ENCODE assay signal across 23 cellular contexts in genomic region chr14:45947785-45948184, GRCh38.
"Had no signal": no experiment of that assay in that cellular context is flagged by ENCODE, and none has a peak within 500 bp of the region (broad histone marks: within the 10 kb centered on the region; RNA-seq: fewer than 3 reads in every experiment).

No MANE protein-coding gene starts in this region.

- H3K27me3 ChIP-seq: dorsolateral prefrontal cortex, neural progenitor cell, right lobe of liver, transverse colon, vagina had no signal

- H2AFZ ChIP-seq: neural progenitor cell, parathyroid adenoma had no signal

- H3K36me3 ChIP-seq: neural progenitor cell, right lobe of liver, transverse colon, vagina had no signal

- H3K36me3 Mint-ChIP-seq: immature natural killer cell; mesothelial cell of epicardium; naive B cell; natural killer cell treated with Interleukin-12 subunit alpha and Interleukin-12 subunit beta and Interleukin-15 and Interleukin-18, amount 100 ng/mL, for 72 hours; neural progenitor cell; stimulated activated naive B cell treated with anti-CD40 and anti-IgM and Interleukin-4, amounts not matched to agents 10 μg/mL and 1 μg/mL and 100 μg/mL, for 72 hours had no signal

- H3K4me3 ChIP-seq: dorsolateral prefrontal cortex, lung, mucosa of descending colon, neural progenitor cell, right lobe of liver, transverse colon, vagina had no signal

- H3K4me2 ChIP-seq: neural progenitor cell had no signal

- H3K9ac ChIP-seq: neural progenitor cell, parathyroid adenoma had no signal

- H3K4me3 Mint-ChIP-seq: immature natural killer cell; mesothelial cell of epicardium; naive B cell; natural killer cell treated with Interleukin-12 subunit alpha and Interleukin-12 subunit beta and Interleukin-15 and Interleukin-18, amount 100 ng/mL, for 72 hours; neural progenitor cell; stimulated activated naive B cell treated with anti-CD40 and anti-IgM and Interleukin-4, amounts not matched to agents 10 μg/mL and 1 μg/mL and 100 μg/mL, for 72 hours; stimulated activated naive CD8-positive, alpha-beta T cell treated with anti-CD3 and anti-CD28 coated beads, Interleukin-15, Interleukin-2, amounts not matched to agents 100 ng/mL and 50 ng/mL, for 24 hours had no signal

- H3K9me3 Mint-ChIP-seq: mesothelial cell of epicardium; neural progenitor cell; stimulated activated naive CD8-positive, alpha-beta T cell treated with anti-CD3 and anti-CD28 coated beads, Interleukin-15, Interleukin-2, amounts not matched to agents 100 ng/mL and 50 ng/mL, for 24 hours had no signal

- H3K4me1 Mint-ChIP-seq: immature natural killer cell; mesothelial cell of epicardium; naive B cell; neural progenitor cell; stimulated activated naive B cell treated with anti-CD40 and anti-IgM and Interleukin-4, amounts not matched to agents 10 μg/mL and 1 μg/mL and 100 μg/mL, for 72 hours had no signal

- H3K9me3 ChIP-seq: mucosa of descending colon, right lobe of liver, transverse colon, vagina had no signal

- H3K27ac ChIP-seq: dorsolateral prefrontal cortex, neural progenitor cell, parathyroid adenoma, right lobe of liver, transverse colon, vagina had no signal

- H3K27me3 Mint-ChIP-seq: naive B cell; natural killer cell treated with Interleukin-12 subunit alpha and Interleukin-12 subunit beta and Interleukin-15 and Interleukin-18, amount 100 ng/mL, for 72 hours; progenitor cell of endocrine pancreas; stimulated activated naive B cell treated with anti-CD40 and anti-IgM and Interleukin-4, amounts not matched to agents 10 μg/mL and 1 μg/mL and 100 μg/mL, for 72 hours; stimulated activated naive CD8-positive, alpha-beta T cell treated with anti-CD3 and anti-CD28 coated beads, Interleukin-15, Interleukin-2, amounts not matched to agents 100 ng/mL and 50 ng/mL, for 24 hours had no signal

- H3K27ac Mint-ChIP-seq: immature natural killer cell; mesothelial cell of epicardium; naive B cell; natural killer cell treated with Interleukin-12 subunit alpha and Interleukin-12 subunit beta and Interleukin-15 and Interleukin-18, amount 100 ng/mL, for 72 hours; neural progenitor cell; progenitor cell of endocrine pancreas; stimulated activated naive B cell treated with anti-CD40 and anti-IgM and Interleukin-4, amounts not matched to agents 10 μg/mL and 1 μg/mL and 100 μg/mL, for 72 hours; stimulated activated naive CD8-positive, alpha-beta T cell treated with anti-CD3 and anti-CD28 coated beads, Interleukin-15, Interleukin-2, amounts not matched to agents 100 ng/mL and 50 ng/mL, for 24 hours had no signal

- H3K79me2 ChIP-seq: parathyroid adenoma had no signal

- FAIRE-seq: frontal cortex, small intestine had no signal

- H3K4me1 ChIP-seq: neural progenitor cell, parathyroid adenoma, right lobe of liver, transverse colon, vagina had no signal

- DNase-seq: dorsolateral prefrontal cortex; effector CD4-positive, alpha-beta T cell; hypothalamus; immature natural killer cell; islet precursor cell; mesenchymal stem cell; mucosa of descending colon; naive B cell; right lobe of liver; small intestine; stimulated activated CD4-positive, alpha-beta T cell treated with anti-CD3 and anti-CD28 coated beads, Interleukin-15, amount 100 ng/mL, for 24 hours; stimulated activated CD4-positive, alpha-beta T cell treated with anti-CD3 and anti-CD28 coated beads, Interleukin-2, amount 100 ng/mL, for 48 hours; stimulated activated naive B cell treated with anti-CD40 and anti-IgM and Interleukin-4, amounts not matched to agents 10 μg/mL and 1 μg/mL and 100 μg/mL, for 72 hours; transverse colon had no signal
